9 cellular contexts compared by ENCODE assay signal in the genomic region with DNA sequence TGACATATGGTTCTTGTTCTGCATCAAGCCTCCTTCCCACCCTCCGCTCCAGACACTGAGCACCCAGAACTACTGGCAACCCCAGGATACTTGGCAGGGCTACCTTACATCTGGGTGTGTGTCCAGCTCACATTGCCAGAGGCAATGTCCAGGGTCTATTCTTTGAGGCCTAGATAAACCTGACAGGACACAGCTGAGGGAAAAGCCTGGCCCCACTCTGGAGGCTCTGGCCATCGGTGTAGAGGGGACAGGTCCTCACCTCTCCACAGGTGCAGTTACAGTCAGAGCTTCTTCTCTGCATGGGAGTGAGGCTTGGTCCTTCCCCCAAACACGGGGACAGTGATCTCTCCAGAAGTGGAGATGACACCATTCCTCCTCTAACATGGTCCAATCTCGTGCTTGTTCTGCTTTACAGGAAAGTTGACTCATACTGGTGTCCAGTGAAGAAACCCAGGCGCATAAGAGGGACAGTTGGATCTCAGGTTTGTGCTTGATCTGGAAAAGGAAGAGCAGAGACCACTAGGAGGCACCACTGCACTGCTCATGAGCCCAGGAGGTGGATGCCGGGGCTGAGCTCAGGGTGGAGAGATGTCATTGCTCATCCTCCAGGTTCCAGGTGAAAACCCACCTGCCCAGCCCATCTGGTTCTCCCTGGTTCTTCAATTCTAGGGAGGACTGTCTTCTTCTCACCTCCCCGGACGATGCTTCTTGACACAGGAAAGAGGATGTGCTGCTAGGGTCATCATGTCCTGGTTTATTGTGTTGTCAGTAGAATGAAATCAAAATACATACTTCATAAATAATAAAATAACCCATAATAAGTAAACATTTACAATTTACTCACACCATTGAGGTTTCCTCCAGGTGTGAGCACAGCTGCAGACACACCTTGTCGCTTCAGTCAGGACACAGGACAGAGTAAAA. TPM values are rescaled to one million over a fixed set of nuclear protein-coding genes. Genes with fewer than 3 reads are reported as not detected.
DNase-seq lines count a peak whose midpoint lies in the region; ATAC-seq, FAIRE-seq and TF ChIP-seq lines count a peak whose summit lies in the region.
"Had no signal": no experiment of that assay in that cellular context is flagged by ENCODE, and none has a peak within 500 bp of the region (broad histone marks: within the 10 kb centered on the region; RNA-seq: fewer than 3 reads in every experiment).

No MANE protein-coding gene starts in this region.

- intact Hi-C loops in kidney (cut with DNase I): no loop called here

- no peak for FAIRE-seq in kidney (lab: Jason Lieb, UNC)
- FAIRE-seq: G401.6 had no signal

- H3K27ac ChIP-seq in WERI-Rb-1: no peak overlapping the region
- no peak overlapping the region for H3K27ac ChIP-seq in kidney (ENCODE audit: low read depth in 2 of 2, low read length in 2 of 2)

- H3K4me3 ChIP-seq in WERI-Rb-1 (ENCODE audit: low read depth, low read length) (no peak overlapping the region), kidney (ENCODE audit: low read length in 2 of 2) (no peak overlapping the region)

- in situ Hi-C loops in T47D (cut with HindIII; ENCODE audit: low pct_unique_long_range_greater_than_20kb, low sequenced_read_pairs): no loop called here

- ATAC-seq in HG03108 (IDR thresholded peaks at IDR 0.05; ENCODE audit: unreplicated experiment): no peak

- H3K9me3 ChIP-seq in WERI-Rb-1 (ENCODE audit: severe bottlenecking) (no peaks in the 10 kb centered on the region), kidney (ENCODE audit: control insufficient read depth in 1 of 2, low read length in 2 of 2) (no peaks in the 10 kb centered on the region)

- peak; percentile 99 for TF ChIP-seq CTCF in WERI-Rb-1 (IDR thresholded peaks at IDR 0.05; ENCODE audit: low read depth, low read length)
- TF ChIP-seq CTCF in kidney (IDR thresholded peaks at IDR 0.05; ENCODE audit: borderline replicate concordance, extremely low read depth, insufficient read depth): peak; percentile 80

- no peaks in the 10 kb centered on the region for H3K27me3 ChIP-seq in WERI-Rb-1 (ENCODE audit: insufficient read depth, low read depth, severe bottlenecking)

- H3K4me1 ChIP-seq in kidney (ENCODE audit: control insufficient read depth in 1 of 2, insufficient read depth in 1 of 2, low read depth in 1 of 2, low read length in 2 of 2): no peaks in the 10 kb centered on the region

- DNase-seq in NCI-H2171 treated with DMSO at 0.1 percent for 48 hours (lab: John Stamatoyannopoulos, UW) (peak; percentile 5), NCI-H2171 (lab: John Stamatoyannopoulos, UW) (no peak), MV-4-11 (lab: John Stamatoyannopoulos, UW) (peak; percentile 43), WERI-Rb-1 (peak; percentile 88), T47D (ENCODE audit: low read depth in 1 of 2, low spot score in 1 of 2) (peak; percentile 41 to 78), kidney (no peak)
- DNase-seq in stimulated activated CD4-positive, alpha-beta T cell treated with anti-CD3 and anti-CD28 coated beads, Interleukin-2, amount 100 ng/mL, for 48 hours: peak; percentile 65 to 66

- no peak overlapping the region for H3K9ac ChIP-seq in kidney (ENCODE audit: low read length in 2 of 2)

- H3K36me3 ChIP-seq in WERI-Rb-1 (no peaks in the 10 kb centered on the region), kidney (ENCODE audit: control insufficient read depth in 1 of 2, insufficient read depth in 2 of 2, low read length in 2 of 2) (no peaks in the 10 kb centered on the region)

RNA-seq across cellular contexts. Expression of gene HLA-F, which starts 14.7 kb away (rescaled TPM):
- total RNA-seq in kidney: 87.8 TPM
- 52.1 TPM for polyA plus RNA-seq in kidney (ENCODE audit: insufficient read depth, low read depth, low replicate concordance)

RNA-seq across cellular contexts. Expression of gene ZFP57, which starts 57.0 kb away (rescaled TPM):
- 1.1 TPM for total RNA-seq in kidney
- polyA plus RNA-seq in kidney (ENCODE audit: insufficient read depth, low read depth, low replicate concordance): not detected

Comparison
In these comparisons a context has a peak if more than half of its experiments do, and no peak if none do; other contexts are left out.
1. DNase-seq: peak in NCI-H2171 treated with DMSO at 0.1 percent for 48 hours (single experiment), MV-4-11 (single experiment), WERI-Rb-1 (single experiment), T47D (2 of 2) and stimulated activated CD4-positive, alpha-beta T cell treated with anti-CD3 and anti-CD28 coated beads, Interleukin-2, amount 100 ng/mL, for 48 hours (2 of 2); none in NCI-H2171 (single experiment) and kidney (single experiment).